ENCODE assay signal across 1 cellular context in genomic region chr7:103077318-103077717, GRCh38.
A peak's percentile ranks its signal among the peaks of the same experiment; 100 is the strongest.
TF ChIP-seq lines count a peak whose summit lies in the region.

No MANE protein-coding gene starts in this region.

TF ChIP-seq in HepG2, 621 proteins besides CTCF, POLR2A, EP300 and RAD21:
- TF ChIP-seq ERF (CRISPR knock-in tag; IDR thresholded peaks at IDR 0.05) (no peak), MAFK (conservative IDR thresholded peaks at IDR 0.05 in 1 of 2, IDR thresholded peaks at IDR 0.05 in 1 of 2; ENCODE audit: low read length in 2 of 2) (peak; percentile 55 to 67; a peak in 2 of 4 replicates), DMAP1 (CRISPR knock-in tag; IDR thresholded peaks at IDR 0.05) (no peak), RARA (CRISPR knock-in tag; IDR thresholded peaks at IDR 0.05) (no peak), ZNF281 (CRISPR knock-in tag; IDR thresholded peaks at IDR 0.05; ENCODE audit: borderline replicate concordance) (no peak), MAFF (IDR thresholded peaks at IDR 0.05; ENCODE audit: low read depth, low read length) (0 out of 2 replicates have a peak, but pooled peaks have one; percentile 61)
